In genomic region chr1:151047591-151047924, GRCh38 we compare ENCODE assay signal across 8 cellular contexts. TPM values are rescaled to one million over a fixed set of nuclear protein-coding genes. Genes with fewer than 3 reads are reported as not detected.
DNase-seq lines count a peak whose midpoint lies in the region; ATAC-seq, FAIRE-seq and TF ChIP-seq lines count a peak whose summit lies in the region.

C1orf56 (plus strand) TSS chr1:151047751; CDS start chr1:151047848, 97 bp downstream.

- no peak for TF ChIP-seq CTCF in left lung (IDR thresholded peaks at IDR 0.05)

- H3K4me1 ChIP-seq in duodenal mucosa (ENCODE audit: control insufficient read depth in 1 of 2, insufficient read depth in 2 of 2, low read length in 2 of 2) (peaks cover 7 to 11% of the 10 kb centered on the region in 2 donors), left lung (peaks cover 6 to 28% of the 10 kb centered on the region in 2 donors)

- H3K27me3 ChIP-seq in duodenal mucosa (ENCODE audit: control insufficient read depth in 1 of 2, insufficient read depth in 2 of 2, low read length in 2 of 2), result no peaks in the 10 kb centered on the region
- no peaks in the 10 kb centered on the region for H3K27me3 ChIP-seq in left lung

- FAIRE-seq in RCC 7860 (lab: Jason Lieb, UNC), result no peak

- no peaks in the 10 kb centered on the region for H3K9me3 ChIP-seq in duodenal mucosa (ENCODE audit: control insufficient read depth in 1 of 2, low read length in 2 of 2)
- no peaks in the 10 kb centered on the region for H3K9me3 ChIP-seq in left lung

- peak within 1 kb of the TSS; percentile 71 to 84 for H3K9ac ChIP-seq in duodenal mucosa (ENCODE audit: low read depth in 1 of 2, low read length in 2 of 2)

- H3K4me3 ChIP-seq in GM08714 (ENCODE audit: low read length), result peak within 1 kb of the TSS; percentile 60
- peak within 1 kb of the TSS; percentile 86 to 88 for H3K4me3 ChIP-seq in duodenal mucosa (ENCODE audit: low read depth in 1 of 2, low read length in 2 of 2)
- H3K4me3 ChIP-seq in left lung, result peak within 1 kb of the TSS; percentile 66 to 79

- intact Hi-C loops in left lung (cut with DNase I), result no loop called here

- peaks cover 20% of the 10 kb centered on the region for H3K36me3 Mint-ChIP-seq in activated CD4-positive, alpha-beta T cell treated with anti-CD3 and anti-CD28 coated beads, Interleukin-2, amount 10 ng/mL, durations not matched to agents 7 days and 5 days (ENCODE audit: low read depth)

- DNase-seq in NCI-H2171 treated with DMSO at 0.1 percent for 48 hours (lab: John Stamatoyannopoulos, UW) (peak; percentile 69), left lung (peak; percentile 73 to 92), RCC 7860 (ENCODE audit: low spot score) (no peak)
- DNase-seq in activated CD4-positive, alpha-beta T cell treated with anti-CD3 and anti-CD28 coated beads, Interleukin-2, amount 10 ng/mL, durations not matched to agents 7 days and 5 days, result peak; percentile 57
- peak in 2 of 3 donors; percentile 31 to 47 for DNase-seq in stimulated activated CD4-positive, alpha-beta T cell treated with anti-CD3 and anti-CD28 coated beads, TNF-alpha, amount 100 ng/mL, for 1 hour (ENCODE audit: low read depth in 3 of 3, low spot score in 1 of 3)

- CTCF ChIA-PET in activated CD4-positive, alpha-beta T cell treated with anti-CD3 and anti-CD28 coated beads, Interleukin-2, amount 10 ng/mL, durations not matched to agents 7 days and 5 days (lab: Charles Lee), result interaction anchor here (0.6 to 2.1 kb wide), 12 partner anchors 8 to 94 kb away, joined by 3 to 9 read pairs (median 3); partner anchors contain the start of genes BNIPL, CDC42SE1, GABPB2 and MLLT11

- no peaks in the 10 kb centered on the region for H3K9me3 Mint-ChIP-seq in activated CD4-positive, alpha-beta T cell treated with anti-CD3 and anti-CD28 coated beads, Interleukin-2, amount 10 ng/mL, durations not matched to agents 7 days and 5 days

- H3K27ac Mint-ChIP-seq in activated CD4-positive, alpha-beta T cell treated with anti-CD3 and anti-CD28 coated beads, Interleukin-2, amount 10 ng/mL, durations not matched to agents 7 days and 5 days, result peak within 1 kb of the TSS; percentile 84

- no peaks in the 10 kb centered on the region for H3K27me3 Mint-ChIP-seq in activated CD4-positive, alpha-beta T cell treated with anti-CD3 and anti-CD28 coated beads, Interleukin-2, amount 10 ng/mL, durations not matched to agents 7 days and 5 days

- H3K4me1 Mint-ChIP-seq in activated CD4-positive, alpha-beta T cell treated with anti-CD3 and anti-CD28 coated beads, Interleukin-2, amount 10 ng/mL, durations not matched to agents 7 days and 5 days, result peaks cover 55% of the 10 kb centered on the region

- peak within 1 kb of the TSS; percentile 80 for H3K4me3 Mint-ChIP-seq in activated CD4-positive, alpha-beta T cell treated with anti-CD3 and anti-CD28 coated beads, Interleukin-2, amount 10 ng/mL, durations not matched to agents 7 days and 5 days

- ATAC-seq in HG02623 (IDR thresholded peaks at IDR 0.05; ENCODE audit: unreplicated experiment) (peak; percentile 59), left lung (peak; percentile 89)

- H3K27ac ChIP-seq in duodenal mucosa (ENCODE audit: low read depth, low read length) (peak within 1 kb of the TSS; percentile 25), left lung (peak within 1 kb of the TSS; percentile 78 to 83)

- POLR2A ChIA-PET in activated CD4-positive, alpha-beta T cell treated with anti-CD3 and anti-CD28 coated beads, Interleukin-2, amount 10 ng/mL, durations not matched to agents 7 days and 5 days (lab: Charles Lee), result no interaction called here

- H3K36me3 ChIP-seq in duodenal mucosa (ENCODE audit: control insufficient read depth in 1 of 2, insufficient read depth in 2 of 2, low read length in 2 of 2), result peaks cover 9% of the 10 kb centered on the region in 2 donors
- H3K36me3 ChIP-seq in left lung, result peaks cover 0 to 28% of the 10 kb centered on the region in 2 donors

RNA-seq across cellular contexts. Expression of gene C1orf56, which starts in this region (rescaled TPM):
- 1 to 10 TPM in 1 of 2 experiments, under 1 TPM in 1; 0.62 to 1.3 TPM for total RNA-seq in activated CD4-positive, alpha-beta T cell treated with anti-CD3 and anti-CD28 coated beads, Interleukin-2, amount 10 ng/mL, durations not matched to agents 7 days and 5 days
- total RNA-seq in left lung, result 1 to 10 TPM; 3.9 to 6.1 TPM
